In the genomic region with DNA sequence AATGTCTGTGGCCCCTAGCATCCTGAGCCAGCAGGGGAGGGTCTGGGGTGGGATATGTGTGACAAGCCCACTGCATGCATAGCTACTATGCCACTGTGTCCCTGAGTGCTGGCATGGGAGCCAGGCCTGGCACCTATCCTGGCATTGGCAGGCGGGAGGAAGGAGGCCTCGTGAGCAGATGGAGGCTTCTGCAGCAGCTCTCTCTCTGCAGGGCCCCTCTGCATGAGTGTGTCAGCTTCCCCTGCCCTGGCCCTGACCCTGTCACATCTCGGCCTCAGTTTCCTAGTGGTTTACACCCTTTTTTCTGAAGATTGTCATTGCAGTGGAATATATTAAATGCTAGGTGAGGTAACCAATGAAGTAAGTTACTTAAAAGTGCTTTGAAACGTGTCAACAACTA, we compare ENCODE assay signal across 32 cellular contexts. TPM values are rescaled to one million over a fixed set of nuclear protein-coding genes. Genes with fewer than 3 reads are reported as not detected.
DNase-seq lines count a peak whose midpoint lies in the region; ATAC-seq, FAIRE-seq and TF ChIP-seq lines count a peak whose summit lies in the region.
"Had no signal": no experiment of that assay in that cellular context is flagged by ENCODE, and none has a peak within 500 bp of the region (broad histone marks: within the 10 kb centered on the region; RNA-seq: fewer than 3 reads in every experiment).

No MANE protein-coding gene starts in this region.

- H3K9me3 Mint-ChIP-seq in activated CD8-positive, alpha-beta T cell treated with anti-CD3 and anti-CD28 coated beads for 36 hours, result no peaks in the 10 kb centered on the region
- H3K9me3 Mint-ChIP-seq in activated CD8-positive, alpha-beta T cell treated with anti-CD3 and anti-CD28 coated beads, Interleukin-2, amount 10 ng/mL, durations not matched to agents 7 days and 5 days (ENCODE audit: insufficient read depth), result no peaks in the 10 kb centered on the region
- no peaks in the 10 kb centered on the region for H3K9me3 Mint-ChIP-seq in natural killer cell treated with Interleukin-12 subunit alpha and Interleukin-12 subunit beta and Interleukin-15 and Interleukin-18, amount 100 ng/mL, for 72 hours
- H3K9me3 Mint-ChIP-seq: activated T-cell treated with anti-CD3 and anti-CD28 coated beads, Interleukin-2, amount 50 U/mL, for 72 hours; CD4-positive, alpha-beta T cell; endodermal cell; stimulated activated naive CD8-positive, alpha-beta T cell treated with anti-CD3 and anti-CD28 coated beads, Interleukin-15, Interleukin-2, amounts not matched to agents 100 ng/mL and 50 ng/mL, for 24 hours had no signal

- TF ChIP-seq POLR2A in heart left ventricle (IDR thresholded peaks at IDR 0.05), result no peak

- H3K36me3 ChIP-seq in heart left ventricle, result no peaks in the 10 kb centered on the region
- no peaks in the 10 kb centered on the region for H3K36me3 ChIP-seq in pancreas
- H3K36me3 ChIP-seq: neutrophil, prostate gland, uterus, WERI-Rb-1 had no signal

- peak; percentile 69 for ATAC-seq in activated CD8-positive, alpha-beta T cell treated with anti-CD3 and anti-CD28 coated beads for 36 hours
- ATAC-seq in activated CD8-positive, alpha-beta T cell treated with anti-CD3 and anti-CD28 coated beads, Interleukin-2, amount 10 ng/mL, durations not matched to agents 7 days and 5 days, result no peak
- ATAC-seq in heart left ventricle, result peak; percentile 55 to 88 (median 76)
- peak; percentile 85 for ATAC-seq in natural killer cell treated with Interleukin-12 subunit alpha and Interleukin-12 subunit beta and Interleukin-15 and Interleukin-18, amount 100 ng/mL, for 72 hours
- no peak for ATAC-seq in pancreas

- peak; percentile 50 for DNase-seq in activated CD8-positive, alpha-beta T cell treated with anti-CD3 and anti-CD28 coated beads for 36 hours
- no peak for DNase-seq in activated CD8-positive, alpha-beta T cell treated with anti-CD3 and anti-CD28 coated beads, Interleukin-2, amount 10 ng/mL, durations not matched to agents 7 days and 5 days
- peak; percentile 59 for DNase-seq in NOMO-1 (lab: John Stamatoyannopoulos, UW; ENCODE audit: unreplicated experiment in 2 of 2)
- DNase-seq in heart left ventricle, result peak; percentile 50 to 79 (median 64)
- no peak for DNase-seq in natural killer cell treated with Interleukin-12 subunit alpha and Interleukin-12 subunit beta and Interleukin-15 and Interleukin-18, amount 100 ng/mL, for 72 hours (ENCODE audit: low spot score)
- no peak for DNase-seq in GM19239 (ENCODE audit: insufficient read length, low spot score)
- no peak for DNase-seq in D721Med (ENCODE audit: insufficient read length, low spot score)
- DNase-seq in pancreas, result no peak
- DNase-seq: activated CD4-positive, alpha-beta T cell treated with anti-CD3 and anti-CD28 coated beads for 48 hours; activated naive CD4-positive, alpha-beta T cell treated with anti-CD3 and anti-CD28 coated beads, Interleukin-2, amount 50 U/mL, for 16 hours; activated T-cell treated with anti-CD3 and anti-CD28 coated beads, Interleukin-2, amount 50 U/mL, for 72 hours; CD4-positive, alpha-beta T cell; DMS79; endodermal cell; foreskin fibroblast; GF-D8; mesenchymal stem cell; NCI-H1105; NCI-H2029 treated with DMSO at 0.1 percent for 48 hours; NCI-H226; NCI-H774; PC-3; SIG-M5; stimulated activated CD4-positive, alpha-beta T cell treated with anti-CD3 and anti-CD28 coated beads, Interleukin-15, amount 100 ng/mL, for 24 hours; T1000; uterus; WERI-Rb-1 had no signal

- intact Hi-C loops in activated CD8-positive, alpha-beta T cell treated with anti-CD3 and anti-CD28 coated beads for 36 hours (cut with micrococcal nuclease), result no loop called here
- intact Hi-C loops in heart left ventricle (cut with DNase I) (loop anchor here in 1 of 10 donors (1.0 kb wide), 1 partner anchor 22 kb away; no protein-coding TSS in a partner anchor), pancreas (cut with DNase I) (loop anchor here in 1 of 3 donors (5.0 kb wide), 1 partner anchor 34 kb away; a partner anchor contains a TSS)

- H3K9me3 ChIP-seq in heart left ventricle, result no peaks in the 10 kb centered on the region
- no peaks in the 10 kb centered on the region for H3K9me3 ChIP-seq in pancreas
- H3K9me3 ChIP-seq: neutrophil, prostate gland, uterus had no signal

- no peak overlapping the region for H3K27ac Mint-ChIP-seq in activated CD8-positive, alpha-beta T cell treated with anti-CD3 and anti-CD28 coated beads for 36 hours
- no peak overlapping the region for H3K27ac Mint-ChIP-seq in activated CD8-positive, alpha-beta T cell treated with anti-CD3 and anti-CD28 coated beads, Interleukin-2, amount 10 ng/mL, durations not matched to agents 7 days and 5 days
- H3K27ac Mint-ChIP-seq in natural killer cell treated with Interleukin-12 subunit alpha and Interleukin-12 subunit beta and Interleukin-15 and Interleukin-18, amount 100 ng/mL, for 72 hours, result peak overlapping the region in 1 of 2 donors; percentile 25
- H3K27ac Mint-ChIP-seq: activated T-cell treated with anti-CD3 and anti-CD28 coated beads, Interleukin-2, amount 50 U/mL, for 72 hours; CD4-positive, alpha-beta T cell; endodermal cell; stimulated activated naive CD8-positive, alpha-beta T cell treated with anti-CD3 and anti-CD28 coated beads, Interleukin-15, Interleukin-2, amounts not matched to agents 100 ng/mL and 50 ng/mL, for 24 hours had no signal

- CTCF ChIA-PET in activated CD8-positive, alpha-beta T cell treated with anti-CD3 and anti-CD28 coated beads for 36 hours (lab: Charles Lee), result interaction anchor here (6.0 to 15.2 kb wide), 5 partner anchors 10 to 75 kb away, joined by 58 to 345 read pairs (median 155); a partner anchor contains a TSS
- CTCF ChIA-PET in activated CD8-positive, alpha-beta T cell treated with anti-CD3 and anti-CD28 coated beads, Interleukin-2, amount 10 ng/mL, durations not matched to agents 7 days and 5 days (lab: Charles Lee), result interaction anchor here (1.7 to 17.0 kb wide), 5 partner anchors 15 to 38 kb away, joined by 3 to 432 read pairs (median 99); a partner anchor contains a TSS

- TF ChIP-seq CTCF in activated CD8-positive, alpha-beta T cell treated with anti-CD3 and anti-CD28 coated beads for 36 hours (IDR thresholded peaks at IDR 0.05), result no peak
- TF ChIP-seq CTCF in heart left ventricle (IDR thresholded peaks at IDR 0.05) (no peak), D721Med (IDR thresholded peaks at IDR 0.05; ENCODE audit: insufficient read depth, missing control alignments) (no peak), pancreas (IDR thresholded peaks at IDR 0.05) (no peak)

- 39 to 59% (median 56%) methylated on average over 3 to 4 of the region's 4 CpGs for WGBS in heart left ventricle, 4 donors
- WGBS in pancreas, 2 donors, result 61 to 77% methylated on average over 4 of the region's 4 CpGs

- no peaks in the 10 kb centered on the region for H3K27me3 ChIP-seq in heart left ventricle
- no peaks in the 10 kb centered on the region for H3K27me3 ChIP-seq in pancreas
- H3K27me3 ChIP-seq: neutrophil, uterus had no signal

- no peak overlapping the region for H3K4me3 Mint-ChIP-seq in activated CD8-positive, alpha-beta T cell treated with anti-CD3 and anti-CD28 coated beads for 36 hours
- no peak overlapping the region for H3K4me3 Mint-ChIP-seq in activated CD8-positive, alpha-beta T cell treated with anti-CD3 and anti-CD28 coated beads, Interleukin-2, amount 10 ng/mL, durations not matched to agents 7 days and 5 days
- H3K4me3 Mint-ChIP-seq in natural killer cell treated with Interleukin-12 subunit alpha and Interleukin-12 subunit beta and Interleukin-15 and Interleukin-18, amount 100 ng/mL, for 72 hours, result no peak overlapping the region
- H3K4me3 Mint-ChIP-seq: activated T-cell treated with anti-CD3 and anti-CD28 coated beads, Interleukin-2, amount 50 U/mL, for 72 hours; CD4-positive, alpha-beta T cell; endodermal cell; stimulated activated naive CD8-positive, alpha-beta T cell treated with anti-CD3 and anti-CD28 coated beads, Interleukin-15, Interleukin-2, amounts not matched to agents 100 ng/mL and 50 ng/mL, for 24 hours had no signal

- no peak for FAIRE-seq in GM19239 (lab: Jason Lieb, UNC)
- no peak for FAIRE-seq in D721Med (lab: Jason Lieb, UNC)
- FAIRE-seq in pancreas (lab: Jason Lieb, UNC), result no peak
- FAIRE-seq: A204.1, bronchial epithelial cell had no signal

- peak overlapping the region in 2 of 12 donors; percentile 38 to 50 for H3K27ac ChIP-seq in heart left ventricle
- H3K27ac ChIP-seq in pancreas, result no peak overlapping the region
- H3K27ac ChIP-seq: neutrophil, prostate gland, uterus, WERI-Rb-1 had no signal

- POLR2A ChIA-PET in activated CD8-positive, alpha-beta T cell treated with anti-CD3 and anti-CD28 coated beads for 36 hours (lab: Charles Lee), result interaction anchor here (1.0 kb wide), 1 partner anchor 9 kb away, joined by 4 read pairs; no protein-coding TSS in a partner anchor
- POLR2A ChIA-PET in activated CD8-positive, alpha-beta T cell treated with anti-CD3 and anti-CD28 coated beads, Interleukin-2, amount 10 ng/mL, durations not matched to agents 7 days and 5 days (lab: Charles Lee), result interaction anchor here (0.7 kb wide), 1 partner anchor 770 kb away, joined by 3 read pairs; no protein-coding TSS in a partner anchor

- peaks cover 15% of the 10 kb centered on the region for H3K4me1 Mint-ChIP-seq in activated CD8-positive, alpha-beta T cell treated with anti-CD3 and anti-CD28 coated beads for 36 hours (ENCODE audit: low read depth)
- peaks cover 3% of the 10 kb centered on the region for H3K4me1 Mint-ChIP-seq in activated CD8-positive, alpha-beta T cell treated with anti-CD3 and anti-CD28 coated beads, Interleukin-2, amount 10 ng/mL, durations not matched to agents 7 days and 5 days (ENCODE audit: low read depth)
- H3K4me1 Mint-ChIP-seq in natural killer cell treated with Interleukin-12 subunit alpha and Interleukin-12 subunit beta and Interleukin-15 and Interleukin-18, amount 100 ng/mL, for 72 hours (ENCODE audit: low read depth in 2 of 2), result peaks cover 29% of the 10 kb centered on the region in 2 donors
- H3K4me1 Mint-ChIP-seq: endodermal cell had no signal

- H3K4me1 ChIP-seq in heart left ventricle (peaks cover 0 to 14% (median 0%) of the 10 kb centered on the region in 12 donors), pancreas (no peaks in the 10 kb centered on the region)
- H3K4me1 ChIP-seq: prostate gland, uterus had no signal

- H3K4me3 ChIP-seq in heart left ventricle (no peak overlapping the region), pancreas (no peak overlapping the region)
- H3K4me3 ChIP-seq: prostate gland, uterus had no signal

- H3K36me3 Mint-ChIP-seq in activated CD8-positive, alpha-beta T cell treated with anti-CD3 and anti-CD28 coated beads for 36 hours (ENCODE audit: low read depth), result no peaks in the 10 kb centered on the region
- H3K36me3 Mint-ChIP-seq in activated CD8-positive, alpha-beta T cell treated with anti-CD3 and anti-CD28 coated beads, Interleukin-2, amount 10 ng/mL, durations not matched to agents 7 days and 5 days (ENCODE audit: low read depth), result no peaks in the 10 kb centered on the region
- H3K36me3 Mint-ChIP-seq in natural killer cell treated with Interleukin-12 subunit alpha and Interleukin-12 subunit beta and Interleukin-15 and Interleukin-18, amount 100 ng/mL, for 72 hours, result no peaks in the 10 kb centered on the region

- H3K27me3 Mint-ChIP-seq in activated CD8-positive, alpha-beta T cell treated with anti-CD3 and anti-CD28 coated beads for 36 hours, result peaks cover 1% of the 10 kb centered on the region
- H3K27me3 Mint-ChIP-seq in activated CD8-positive, alpha-beta T cell treated with anti-CD3 and anti-CD28 coated beads, Interleukin-2, amount 10 ng/mL, durations not matched to agents 7 days and 5 days (ENCODE audit: low read depth), result peaks cover 3% of the 10 kb centered on the region
- H3K27me3 Mint-ChIP-seq in natural killer cell treated with Interleukin-12 subunit alpha and Interleukin-12 subunit beta and Interleukin-15 and Interleukin-18, amount 100 ng/mL, for 72 hours, result peaks cover under 1 to 2% of the 10 kb centered on the region in 2 donors
- H3K27me3 Mint-ChIP-seq: CD4-positive, alpha-beta T cell; stimulated activated naive CD8-positive, alpha-beta T cell treated with anti-CD3 and anti-CD28 coated beads, Interleukin-15, Interleukin-2, amounts not matched to agents 100 ng/mL and 50 ng/mL, for 24 hours had no signal

RNA-seq across cellular contexts. Expression of a gene that starts 13.1 kb away (rescaled TPM):
- total RNA-seq in activated CD8-positive, alpha-beta T cell treated with anti-CD3 and anti-CD28 coated beads for 36 hours, result 10 to 100 TPM; 60.5 to 68.1 TPM
- total RNA-seq in activated CD8-positive, alpha-beta T cell treated with anti-CD3 and anti-CD28 coated beads, Interleukin-2, amount 10 ng/mL, durations not matched to agents 7 days and 5 days, result 10 to 100 TPM; 75.3 to 80.8 TPM
- 10 to 100 TPM; 12.3 to 65.3 (median 25.7) TPM for total RNA-seq in heart left ventricle
- 10 to 100 TPM; 16.6 to 23.6 TPM for polyA plus RNA-seq in heart left ventricle
- total RNA-seq in natural killer cell treated with Interleukin-12 subunit alpha and Interleukin-12 subunit beta and Interleukin-15 and Interleukin-18, amount 100 ng/mL, for 72 hours, result 10 to 100 TPM; 15.8 to 34.5 TPM
- total RNA-seq in pancreas, result 10 to 100 TPM; 16.8 to 25.7 (median 19.8) TPM
- polyA plus RNA-seq in pancreas, result 10 to 100 TPM; 18.3 to 26.0 TPM

RNA-seq across cellular contexts. Expression of a gene that starts 32.8 kb away (rescaled TPM):
- 100 to 1,000 TPM; 344 to 362 TPM for total RNA-seq in activated CD8-positive, alpha-beta T cell treated with anti-CD3 and anti-CD28 coated beads for 36 hours
- total RNA-seq in activated CD8-positive, alpha-beta T cell treated with anti-CD3 and anti-CD28 coated beads, Interleukin-2, amount 10 ng/mL, durations not matched to agents 7 days and 5 days, result 10 to 100 TPM; 24.1 to 26.2 TPM
- total RNA-seq in heart left ventricle (10 to 100 TPM in 3 of 9 donors, 1 to 10 TPM in 6; 6.1 to 17.7 (median 7.7) TPM), pancreas (1 to 10 TPM; 2.0 to 7.4 (median 4.2) TPM)
- polyA plus RNA-seq in heart left ventricle (1 to 10 TPM; 7.5 to 8.5 TPM), pancreas (1 to 10 TPM; 5.4 to 6.7 TPM)
- 1 to 10 TPM; 3.8 to 9.1 TPM for total RNA-seq in natural killer cell treated with Interleukin-12 subunit alpha and Interleukin-12 subunit beta and Interleukin-15 and Interleukin-18, amount 100 ng/mL, for 72 hours

RNA-seq across cellular contexts. Expression of a gene that starts 53.7 kb away (rescaled TPM):
- total RNA-seq in activated CD8-positive, alpha-beta T cell treated with anti-CD3 and anti-CD28 coated beads for 36 hours, result 10 to 100 TPM; 38.9 to 45.6 TPM
- 10 to 100 TPM; 29.2 to 32.2 TPM for total RNA-seq in activated CD8-positive, alpha-beta T cell treated with anti-CD3 and anti-CD28 coated beads, Interleukin-2, amount 10 ng/mL, durations not matched to agents 7 days and 5 days
- total RNA-seq in heart left ventricle (10 to 100 TPM; 15.0 to 24.6 (median 21.4) TPM), pancreas (10 to 100 TPM in 4 of 6 donors, 1 to 10 TPM in 2; 8.8 to 12.6 (median 10.8) TPM)
- polyA plus RNA-seq in heart left ventricle (10 to 100 TPM in 1 of 2 donors, 1 to 10 TPM in 1; 9.1 to 20.0 TPM), pancreas (1 to 10 TPM; 6.2 to 6.7 TPM)
- total RNA-seq in natural killer cell treated with Interleukin-12 subunit alpha and Interleukin-12 subunit beta and Interleukin-15 and Interleukin-18, amount 100 ng/mL, for 72 hours, result 10 to 100 TPM; 35.7 to 48.2 TPM

Comparison
In these comparisons a context has a peak if more than half of its experiments do, and no peak if none do; other contexts are left out.
1. ATAC-seq: peak in activated CD8-positive, alpha-beta T cell treated with anti-CD3 and anti-CD28 coated beads for 36 hours (single experiment), heart left ventricle (4 of 4) and natural killer cell treated with Interleukin-12 subunit alpha and Interleukin-12 subunit beta and Interleukin-15 and Interleukin-18, amount 100 ng/mL, for 72 hours (2 of 2); none in activated CD8-positive, alpha-beta T cell treated with anti-CD3 and anti-CD28 coated beads, Interleukin-2, amount 10 ng/mL, durations not matched to agents 7 days and 5 days (single experiment) and pancreas (0 of 4).
2. DNase-seq: peak in activated CD8-positive, alpha-beta T cell treated with anti-CD3 and anti-CD28 coated beads for 36 hours (single experiment), NOMO-1 (2 of 2) and heart left ventricle (5 of 5); none in activated CD8-positive, alpha-beta T cell treated with anti-CD3 and anti-CD28 coated beads, Interleukin-2, amount 10 ng/mL, durations not matched to agents 7 days and 5 days (single experiment), natural killer cell treated with Interleukin-12 subunit alpha and Interleukin-12 subunit beta and Interleukin-15 and Interleukin-18, amount 100 ng/mL, for 72 hours (single experiment), GM19239 (single experiment), D721Med (single experiment) and pancreas (0 of 6).
3. RNA of a gene that starts 32.8 kb away (total RNA-seq): 344 to 362 TPM in activated CD8-positive, alpha-beta T cell treated with anti-CD3 and anti-CD28 coated beads for 36 hours; 24.1 to 26.2 TPM in activated CD8-positive, alpha-beta T cell treated with anti-CD3 and anti-CD28 coated beads, Interleukin-2, amount 10 ng/mL, durations not matched to agents 7 days and 5 days, 3.8 to 9.1 TPM in natural killer cell treated with Interleukin-12 subunit alpha and Interleukin-12 subunit beta and Interleukin-15 and Interleukin-18, amount 100 ng/mL, for 72 hours, 6.1 to 17.7 TPM in heart left ventricle and 2.0 to 7.4 TPM in pancreas; every median in the first group is over 10 times any median in the second.